ENCODE assay signal across 16 cellular contexts in genomic region chr7:101174322-101174854, GRCh38. TPM values are rescaled to one million over a fixed set of nuclear protein-coding genes. Genes with fewer than 3 reads are reported as not detected.
DNase-seq lines count a peak whose midpoint lies in the region; ATAC-seq and TF ChIP-seq lines count a peak whose summit lies in the region.
"Had no signal": no experiment of that assay in that cellular context is flagged by ENCODE, and none has a peak within 500 bp of the region (broad histone marks: within the 10 kb centered on the region; RNA-seq: fewer than 3 reads in every experiment).

No MANE protein-coding gene starts in this region.

- H3K36me3 Mint-ChIP-seq in activated B cell treated with CpG ODN at 0.5 μM for 24 hours (ENCODE audit: low read depth): no peaks in the 10 kb centered on the region

- H3K4me3 Mint-ChIP-seq in activated B cell treated with CpG ODN at 0.5 μM for 24 hours: peak overlapping the region; percentile 8

- no peaks in the 10 kb centered on the region for H3K36me3 ChIP-seq in DOHH2 (ENCODE audit: control insufficient read depth, low read length)
- no peaks in the 10 kb centered on the region for H3K36me3 ChIP-seq in iPS-15b (ENCODE audit: control insufficient read depth, insufficient read depth, low read length)
- H3K36me3 ChIP-seq: esophagus muscularis mucosa had no signal

- H4K20me1 ChIP-seq in DOHH2 (ENCODE audit: control insufficient read depth, insufficient read depth, low read depth, low read length): 0 out of 2 replicates have a peak, but pooled peaks cover 2% of the 10 kb centered on the region

- intact Hi-C loops in activated B cell treated with CpG ODN at 0.5 μM for 24 hours (cut with micrococcal nuclease): no loop called here

- H3K4me3 ChIP-seq in DOHH2 (ENCODE audit: low read length): 0 out of 2 replicates have a peak overlapping the region, but pooled peaks have one; percentile 17
- peak overlapping the region; percentile 69 for H3K4me3 ChIP-seq in iPS-15b (ENCODE audit: low read depth, low read length)

- no peak overlapping the region for H3K27ac Mint-ChIP-seq in activated B cell treated with CpG ODN at 0.5 μM for 24 hours

- H3K27me3 Mint-ChIP-seq in activated B cell treated with CpG ODN at 0.5 μM for 24 hours: peaks cover 71% of the 10 kb centered on the region

- TF ChIP-seq CTCF in 22Rv1 (IDR thresholded peaks at IDR 0.05) (no peak), DOHH2 (IDR thresholded peaks at IDR 0.05; ENCODE audit: low read depth, low read length, poor library complexity, severe bottlenecking) (no peak), activated B cell treated with CpG ODN at 0.5 μM for 24 hours (IDR thresholded peaks at IDR 0.05) (no peak)

- peak overlapping the region; percentile 48 for H3K4me2 ChIP-seq in DOHH2 (ENCODE audit: low read length)

- H3K27ac ChIP-seq in 22Rv1 (peak overlapping the region; percentile 86), DOHH2 (ENCODE audit: low read depth, low read length) (no peak overlapping the region)
- H3K27ac ChIP-seq: esophagus muscularis mucosa had no signal

- ATAC-seq in activated B cell treated with CpG ODN at 0.5 μM for 24 hours (ENCODE audit: low read depth): no peak
- no peak for ATAC-seq in esophagus mucosa
- no peak for ATAC-seq in GM18511 (IDR thresholded peaks at IDR 0.05; ENCODE audit: unreplicated experiment)
- ATAC-seq in GM21723 (IDR thresholded peaks at IDR 0.05; ENCODE audit: unreplicated experiment): no peak

- H3F3A ChIP-seq in DOHH2 (ENCODE audit: control insufficient read depth, insufficient read depth): peaks cover 3% of the 10 kb centered on the region; the same call in 1 of the 2 replicates

- CTCF ChIA-PET in activated B cell treated with CpG ODN at 0.5 μM for 24 hours (lab: Charles Lee): interaction anchor here (0.8 to 1.3 kb wide), 3 partner anchors 18 to 30 kb away, joined by 3 to 6 read pairs (median 3); no protein-coding TSS in a partner anchor

- H3K9ac ChIP-seq in iPS-15b (ENCODE audit: low read depth, low read length): no peak overlapping the region

- H3K9me2 ChIP-seq in DOHH2 (replicated peaks; ENCODE audit: control insufficient read depth, low read length): no peaks in the 10 kb centered on the region

- H3K27me3 ChIP-seq in DOHH2 (ENCODE audit: control insufficient read depth, low read length) (peaks cover 66% of the 10 kb centered on the region), iPS-15b (ENCODE audit: control insufficient read depth, insufficient read depth, low read length) (peaks cover 90% of the 10 kb centered on the region)

- H3K4me1 ChIP-seq in DOHH2 (ENCODE audit: control insufficient read depth, low read length): peaks cover 25% of the 10 kb centered on the region
- H3K4me1 ChIP-seq in iPS-15b (ENCODE audit: control insufficient read depth, insufficient read depth, low read length): peaks cover 16% of the 10 kb centered on the region

- POLR2A ChIA-PET in activated B cell treated with CpG ODN at 0.5 μM for 24 hours (lab: Charles Lee): interaction anchor here (0.6 to 1.3 kb wide), 3 partner anchors 10 to 745 kb away, joined by 3 to 4 read pairs (median 4); no protein-coding TSS in a partner anchor

- no peaks in the 10 kb centered on the region for H3K9me3 Mint-ChIP-seq in activated B cell treated with CpG ODN at 0.5 μM for 24 hours

- H3K79me2 ChIP-seq in DOHH2 (ENCODE audit: control insufficient read depth, low read length): no peaks in the 10 kb centered on the region

- no peaks in the 10 kb centered on the region for H3K9me3 ChIP-seq in DOHH2 (ENCODE audit: control insufficient read depth, insufficient read depth, low read length)
- no peaks in the 10 kb centered on the region for H3K9me3 ChIP-seq in iPS-15b (ENCODE audit: control insufficient read depth, insufficient read depth, low read length)
- H3K9me3 ChIP-seq: esophagus muscularis mucosa had no signal

- peaks cover 49% of the 10 kb centered on the region for H3K4me1 Mint-ChIP-seq in activated B cell treated with CpG ODN at 0.5 μM for 24 hours

- DNase-seq in activated B cell treated with CpG ODN at 0.5 μM for 24 hours: no peak
- DNase-seq in activated CD4-positive, CD25-positive, alpha-beta regulatory T cell treated with anti-CD3 and anti-CD28 coated beads, Interleukin-2, amount 50 U/mL, for 72 hours: no peak
- DNase-seq: C1 segment of cervical spinal cord, GDM1, midbrain, NCI-H2227 treated with DMSO at 0.1 percent for 48 hours had no signal

RNA-seq across cellular contexts. Expression of gene NAT16, which starts 5.7 kb away (rescaled TPM):
- total RNA-seq in activated B cell treated with CpG ODN at 0.5 μM for 24 hours (not detected in 2 replicates), esophagus mucosa (not detected)
- total RNA-seq: cardiac septum, esophagus muscularis mucosa, pulmonary artery endothelial cell had no signal

RNA-seq across cellular contexts. Expression of gene VGF, which starts 9.0 kb away (rescaled TPM):
- total RNA-seq in activated B cell treated with CpG ODN at 0.5 μM for 24 hours: 0.07 and 0.11 TPM in 2 replicates
- total RNA-seq in esophagus mucosa: not detected
- total RNA-seq: M059J had no signal

RNA-seq across cellular contexts. Expression of gene AP1S1, which starts 20.1 kb away (rescaled TPM):
- 19.2 and 22.7 TPM in 2 replicates for total RNA-seq in activated B cell treated with CpG ODN at 0.5 μM for 24 hours
- total RNA-seq in esophagus mucosa: 60.4 TPM

RNA-seq across cellular contexts. Expression of gene MOGAT3, which starts 26.4 kb away (rescaled TPM):
- not detected in 2 replicates for total RNA-seq in activated B cell treated with CpG ODN at 0.5 μM for 24 hours
- total RNA-seq in esophagus mucosa: not detected
- total RNA-seq: cardiac septum, M059J, pulmonary artery endothelial cell had no signal

RNA-seq across cellular contexts. Expression of gene PLOD3, which starts 43.0 kb away (rescaled TPM):
- total RNA-seq in activated B cell treated with CpG ODN at 0.5 μM for 24 hours: 29.8 and 40.0 TPM in 2 replicates
- 10.6 TPM for total RNA-seq in esophagus mucosa
